ENCODE assay signal across 25 cellular contexts in the genomic region with DNA sequence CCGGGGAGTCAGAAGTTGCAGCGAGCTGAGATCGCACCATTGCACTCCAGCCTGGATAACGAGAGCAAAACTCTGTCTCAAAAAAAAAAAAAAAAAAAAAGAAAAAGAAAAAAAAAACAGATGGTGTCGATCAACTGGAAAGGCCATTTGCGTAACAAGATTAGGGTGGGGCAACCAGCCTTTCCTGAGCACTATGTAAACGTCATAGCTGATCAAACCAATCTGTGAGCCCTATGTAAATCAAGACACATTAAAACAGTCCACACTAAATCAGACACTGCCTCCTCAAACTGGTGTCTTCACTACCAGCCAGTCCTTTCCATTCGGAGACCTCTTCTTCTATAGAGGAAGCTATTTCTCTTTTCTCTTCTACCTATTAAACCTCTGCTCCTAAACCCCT. TPM values are rescaled to one million over a fixed set of nuclear protein-coding genes. Genes with fewer than 3 reads are reported as not detected.
DNase-seq lines count a peak whose midpoint lies in the region; ATAC-seq and TF ChIP-seq lines count a peak whose summit lies in the region.
"Had no signal": no experiment of that assay in that cellular context is flagged by ENCODE, and none has a peak within 500 bp of the region (broad histone marks: within the 10 kb centered on the region; RNA-seq: fewer than 3 reads in every experiment).

No MANE protein-coding gene starts in this region.

- no peaks in the 10 kb centered on the region for H3K36me3 ChIP-seq in BE2C
- H3K36me3 ChIP-seq in MG63 = no peaks in the 10 kb centered on the region
- H3K36me3 ChIP-seq: adrenal gland, breast epithelium had no signal

- peaks cover 3% of the 10 kb centered on the region for H3K9me3 Mint-ChIP-seq in activated B cell treated with CpG ODN at 0.5 μM for 24 hours
- peaks cover 8% of the 10 kb centered on the region for H3K9me3 Mint-ChIP-seq in memory B cell
- H3K9me3 Mint-ChIP-seq in endothelial cell (ENCODE audit: unreplicated experiment) = peaks cover 19% of the 10 kb centered on the region
- H3K9me3 Mint-ChIP-seq: activated T-helper 17 cell treated with anti-CD3 and anti-CD28 coated beads, Interleukin-2, amount 50 U/mL, for 72 hours; stimulated activated effector memory CD8-positive, alpha-beta T cell treated with anti-CD3 and anti-CD28 coated beads, Interleukin-12 subunit alpha, Interleukin-12 subunit beta, amount 100 ng/mL, for 72 hours had no signal

- H3K27me3 ChIP-seq in BE2C (no peaks in the 10 kb centered on the region), MG63 (no peaks in the 10 kb centered on the region)
- H3K27me3 ChIP-seq: adrenal gland, breast epithelium had no signal

- H3K9me3 ChIP-seq in BE2C (no peaks in the 10 kb centered on the region), MG63 (peaks cover 8% of the 10 kb centered on the region)
- H3K9me3 ChIP-seq: adrenal gland had no signal

- ATAC-seq in activated B cell treated with CpG ODN at 0.5 μM for 24 hours (ENCODE audit: low read depth) = peak; percentile 40
- peak; percentile 69 for ATAC-seq in memory B cell (ENCODE audit: low read depth)
- ATAC-seq: activated CD4-positive, CD25-positive, alpha-beta regulatory T cell treated with anti-CD3 and anti-CD28 coated beads, Interleukin-2, amount 50 U/mL, for 24 hours; activated T-helper 17 cell treated with anti-CD3 and anti-CD28 coated beads, Interleukin-2, amount 50 U/mL, for 72 hours; GM23338; Panc1; SK-N-SH treated with all-trans-retinoic acid at 6 μM for 48 hours; stimulated activated effector memory CD8-positive, alpha-beta T cell treated with anti-CD3 and anti-CD28 coated beads, Interleukin-12 subunit alpha, Interleukin-12 subunit beta, amount 100 ng/mL, for 72 hours had no signal

- peaks cover 16% of the 10 kb centered on the region for H3K4me1 Mint-ChIP-seq in activated B cell treated with CpG ODN at 0.5 μM for 24 hours
- peaks cover 4% of the 10 kb centered on the region for H3K4me1 Mint-ChIP-seq in memory B cell
- H3K4me1 Mint-ChIP-seq in endothelial cell (ENCODE audit: unreplicated experiment) = no peaks in the 10 kb centered on the region
- H3K4me1 Mint-ChIP-seq: GM23338 had no signal

- POLR2A ChIA-PET in activated B cell treated with CpG ODN at 0.5 μM for 24 hours (lab: Charles Lee) = interaction anchor here (1.0 kb wide), 1 partner anchor 46 kb away, joined by 7 read pairs; no protein-coding TSS in a partner anchor

- intact Hi-C loops in activated B cell treated with CpG ODN at 0.5 μM for 24 hours (cut with micrococcal nuclease) = no loop called here

- CTCF ChIA-PET in activated B cell treated with CpG ODN at 0.5 μM for 24 hours (lab: Charles Lee) = no interaction called here

- DNase-seq in BE2C (peak; percentile 27), MV-4-11 (lab: John Stamatoyannopoulos, UW) (peak; percentile 32), activated B cell treated with CpG ODN at 0.5 μM for 24 hours (no peak), memory B cell (ENCODE audit: low spot score in 2 of 2) (no peak), endothelial cell (ENCODE audit: low spot score) (no peak), MG63 (no peak), superior temporal gyrus (ENCODE audit: extremely low spot score) (no peak)
- DNase-seq: adrenal gland, COR-L47, EL, glutamatergic neuron, KBM-7, NCI-H1105, NCI-H2107, NCI-H774, occipital lobe, retina had no signal

- TF ChIP-seq CTCF in BE2C (IDR thresholded peaks at IDR 0.05; ENCODE audit: low read depth, low read length) (no peak), activated B cell treated with CpG ODN at 0.5 μM for 24 hours (IDR thresholded peaks at IDR 0.05) (no peak), endothelial cell (IDR thresholded peaks at IDR 0.05; ENCODE audit: unreplicated experiment) (no peak)

- H3K27me3 Mint-ChIP-seq in activated B cell treated with CpG ODN at 0.5 μM for 24 hours (no peaks in the 10 kb centered on the region), memory B cell (peaks cover 1% of the 10 kb centered on the region), endothelial cell (ENCODE audit: unreplicated experiment) (peaks cover 2% of the 10 kb centered on the region)
- H3K27me3 Mint-ChIP-seq: activated T-helper 17 cell treated with anti-CD3 and anti-CD28 coated beads, Interleukin-2, amount 50 U/mL, for 72 hours had no signal

- H3K4me3 Mint-ChIP-seq in activated B cell treated with CpG ODN at 0.5 μM for 24 hours (no peak overlapping the region), memory B cell (no peak overlapping the region), endothelial cell (ENCODE audit: unreplicated experiment) (no peak overlapping the region)
- H3K4me3 Mint-ChIP-seq: activated T-helper 17 cell treated with anti-CD3 and anti-CD28 coated beads, Interleukin-2, amount 50 U/mL, for 72 hours; GM23338; stimulated activated effector memory CD8-positive, alpha-beta T cell treated with anti-CD3 and anti-CD28 coated beads, Interleukin-12 subunit alpha, Interleukin-12 subunit beta, amount 100 ng/mL, for 72 hours had no signal

- no peak overlapping the region for H3K4me3 ChIP-seq in BE2C (ENCODE audit: low read depth, low read length)
- H3K4me3 ChIP-seq in MG63 = no peak overlapping the region
- H3K4me3 ChIP-seq: adrenal gland, GM23338 had no signal

- H3K27ac Mint-ChIP-seq in activated B cell treated with CpG ODN at 0.5 μM for 24 hours (no peak overlapping the region), memory B cell (peak overlapping the region; percentile 11), endothelial cell (ENCODE audit: unreplicated experiment) (no peak overlapping the region)
- H3K27ac Mint-ChIP-seq: activated T-helper 17 cell treated with anti-CD3 and anti-CD28 coated beads, Interleukin-2, amount 50 U/mL, for 72 hours; GM23338; stimulated activated effector memory CD8-positive, alpha-beta T cell treated with anti-CD3 and anti-CD28 coated beads, Interleukin-12 subunit alpha, Interleukin-12 subunit beta, amount 100 ng/mL, for 72 hours had no signal

- H3K4me1 ChIP-seq in BE2C = no peaks in the 10 kb centered on the region
- H3K4me1 ChIP-seq: adrenal gland, breast epithelium had no signal

- H3K36me3 Mint-ChIP-seq in activated B cell treated with CpG ODN at 0.5 μM for 24 hours (ENCODE audit: low read depth) (no peaks in the 10 kb centered on the region), memory B cell (peaks cover 3% of the 10 kb centered on the region), endothelial cell (ENCODE audit: low read depth, unreplicated experiment) (peaks cover 20% of the 10 kb centered on the region)
- H3K36me3 Mint-ChIP-seq: stimulated activated effector memory CD8-positive, alpha-beta T cell treated with anti-CD3 and anti-CD28 coated beads, Interleukin-12 subunit alpha, Interleukin-12 subunit beta, amount 100 ng/mL, for 72 hours had no signal

RNA-seq across cellular contexts. Expression of a gene that starts 33.9 kb away (rescaled TPM):
- 250 TPM for polyA plus RNA-seq in BE2C (2012; ENCODE audit: insufficient read depth, insufficient read length, low read depth)
- total RNA-seq in activated B cell treated with CpG ODN at 0.5 μM for 24 hours (95.1 and 106 TPM in 2 replicates), endothelial cell (ENCODE audit: unreplicated experiment) (43.2 TPM)
- 120 and 134 TPM in 2 replicates for total RNA-seq in MG63 (2014; rRNA removed; shearing (Covaris generic); ENCODE audit: low replicate concordance)

RNA-seq across cellular contexts. Expression of a gene that starts 40.0 kb away (rescaled TPM):
- 0.32 TPM for polyA plus RNA-seq in BE2C (2012; ENCODE audit: insufficient read depth, insufficient read length, low read depth)
- total RNA-seq in activated B cell treated with CpG ODN at 0.5 μM for 24 hours (not detected in 2 replicates), endothelial cell (ENCODE audit: unreplicated experiment) (not detected)
- total RNA-seq in MG63 (2014; rRNA removed; shearing (Covaris generic); ENCODE audit: low replicate concordance) = 0.15 TPM in 1 of 2 replicates, not detected in the other
- total RNA-seq: dermis microvascular lymphatic vessel endothelial cell had no signal
- polyA plus RNA-seq: GM23338 had no signal

RNA-seq across cellular contexts. Expression of a gene that starts 53.3 kb away (rescaled TPM):
- 132 TPM for polyA plus RNA-seq in BE2C (2012; ENCODE audit: insufficient read depth, insufficient read length, low read depth)
- total RNA-seq in activated B cell treated with CpG ODN at 0.5 μM for 24 hours (65.1 and 77.2 TPM in 2 replicates), endothelial cell (ENCODE audit: unreplicated experiment) (29.9 TPM)
- 6.7 and 13.3 TPM in 2 replicates for total RNA-seq in MG63 (2014; rRNA removed; shearing (Covaris generic); ENCODE audit: low replicate concordance)

RNA-seq across cellular contexts. Expression of a gene that starts 55.2 kb away (rescaled TPM):
- polyA plus RNA-seq in BE2C (2012; ENCODE audit: insufficient read depth, insufficient read length, low read depth) = not detected
- total RNA-seq in activated B cell treated with CpG ODN at 0.5 μM for 24 hours (not detected in 2 replicates), endothelial cell (ENCODE audit: unreplicated experiment) (not detected)
- total RNA-seq in MG63 (2014; rRNA removed; shearing (Covaris generic); ENCODE audit: low replicate concordance) = not detected in 2 replicates
- total RNA-seq: breast epithelium, dermis microvascular lymphatic vessel endothelial cell, GM23338, occipital lobe had no signal
- polyA plus RNA-seq: adrenal gland had no signal

RNA-seq across cellular contexts. Expression of a gene that starts 59.2 kb away (rescaled TPM):
- polyA plus RNA-seq in BE2C (2012; ENCODE audit: insufficient read depth, insufficient read length, low read depth) = 66.7 TPM
- 40.8 and 44.3 TPM in 2 replicates for total RNA-seq in activated B cell treated with CpG ODN at 0.5 μM for 24 hours
- total RNA-seq in endothelial cell (ENCODE audit: unreplicated experiment) = 45.1 TPM
- 9.5 and 15.8 TPM in 2 replicates for total RNA-seq in MG63 (2014; rRNA removed; shearing (Covaris generic); ENCODE audit: low replicate concordance)

Comparison
In these comparisons a context has a peak if more than half of its experiments do, and no peak if none do; other contexts are left out.
1. DNase-seq: peak in BE2C (single experiment) and MV-4-11 (single experiment); none in activated B cell treated with CpG ODN at 0.5 μM for 24 hours (single experiment), memory B cell (0 of 2), endothelial cell (single experiment), MG63 (single experiment) and superior temporal gyrus (single experiment).